In the genomic region with DNA sequence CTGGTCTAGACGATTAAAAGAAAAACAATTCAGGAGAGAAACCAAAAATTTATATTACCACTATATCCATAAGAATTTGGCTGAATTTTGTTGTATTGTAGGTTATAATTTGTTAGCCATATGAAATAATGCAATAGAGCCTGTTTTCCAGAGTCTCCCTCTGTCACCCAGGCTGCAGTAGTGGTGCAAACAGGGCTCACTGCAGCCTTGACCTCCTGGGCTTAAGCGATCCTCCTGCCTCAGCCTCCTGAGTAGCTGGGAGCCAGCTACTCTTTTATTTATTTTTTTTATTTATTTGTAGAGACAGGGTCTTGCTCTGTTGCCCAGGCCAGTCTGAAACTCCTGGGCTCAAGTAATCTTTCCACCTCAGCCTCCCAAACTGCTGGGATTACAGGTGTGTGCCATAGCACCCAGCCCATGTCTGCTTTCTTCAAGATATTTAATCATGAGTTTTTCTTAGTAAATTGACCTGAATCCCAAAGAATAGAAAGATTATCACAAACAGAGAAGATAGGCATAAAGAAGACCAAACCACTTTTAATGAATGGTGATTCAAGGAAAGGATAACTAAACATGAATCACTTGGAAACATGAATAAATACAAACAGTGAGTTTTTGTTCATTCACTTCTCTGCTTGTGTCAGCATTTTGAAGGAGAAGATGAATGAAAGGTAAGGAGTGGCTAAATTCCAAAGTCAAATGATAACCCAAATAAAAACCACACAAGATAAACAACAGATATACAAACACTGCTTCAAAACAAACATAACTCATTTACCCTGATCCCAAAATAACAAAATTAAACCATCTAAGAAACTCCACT, we compare ENCODE assay signal across 22 cellular contexts.
DNase-seq lines count a peak whose midpoint lies in the region; ATAC-seq, FAIRE-seq and TF ChIP-seq lines count a peak whose summit lies in the region.
"Had no signal": no experiment of that assay in that cellular context is flagged by ENCODE, and none has a peak within 500 bp of the region (broad histone marks: within the 10 kb centered on the region; RNA-seq: fewer than 3 reads in every experiment).

No MANE protein-coding gene starts in this region.

- no peak overlapping the region for H3K14ac ChIP-seq in H9 (ENCODE audit: insufficient read depth, low read length)

- no peak overlapping the region for H2BK20ac ChIP-seq in H9 (ENCODE audit: low read depth, low read length, poor library complexity, severe bottlenecking)

- H3K4me1 ChIP-seq in H9 (ENCODE audit: insufficient read depth, low read length) (no peaks in the 10 kb centered on the region; the same call in 1 of the 2 replicates), PC-9 (replicated peaks; ENCODE audit: insufficient read depth) (peaks cover 15% of the 10 kb centered on the region; the same call in 1 of the 2 replicates), foreskin keratinocyte (peaks cover 18% of the 10 kb centered on the region)
- H3K4me1 ChIP-seq: BE2C had no signal

- WGBS in H9 (ENCODE audit: extremely low coverage, insufficient read length, low lambda C conversion rate), result no CpG with 5 or more reads among the region's 2 CpGs

- H3K56ac ChIP-seq in H9 (ENCODE audit: insufficient read length, low read depth, low read length), result no peak overlapping the region

- no peak overlapping the region for H2BK12ac ChIP-seq in H9 (ENCODE audit: insufficient read length, low read depth, low read length)

- no peak overlapping the region for H3K4me3 Mint-ChIP-seq in H9
- no peak overlapping the region for H3K4me3 Mint-ChIP-seq in type B pancreatic cell
- H3K4me3 Mint-ChIP-seq: activated CD4-positive, alpha-beta T cell treated with anti-CD3 and anti-CD28 coated beads for 36 hours; activated naive CD8-positive, alpha-beta T cell; activated T-cell treated with anti-CD3 and anti-CD28 coated beads, Interleukin-2, amount 50 U/mL, for 72 hours had no signal

- H2AFZ ChIP-seq in H9 (ENCODE audit: low read length) (no peak overlapping the region), PC-9 (no peak overlapping the region)

- H4K20me1 ChIP-seq in H9 (ENCODE audit: control insufficient read depth, insufficient read depth, insufficient read length), result no peaks in the 10 kb centered on the region
- peaks cover 3% of the 10 kb centered on the region; the same call in 1 of the 2 replicates for H4K20me1 ChIP-seq in PC-9 (ENCODE audit: insufficient read depth)

- H3K36me3 Mint-ChIP-seq in H9 (ENCODE audit: insufficient read depth in 1 of 3, low read depth in 3 of 3) (no peaks in the 10 kb centered on the region), type B pancreatic cell (no peaks in the 10 kb centered on the region)
- H3K36me3 Mint-ChIP-seq: activated naive CD8-positive, alpha-beta T cell had no signal

- ATAC-seq in foreskin keratinocyte, result peak; percentile 85
- ATAC-seq: activated CD4-positive, alpha-beta T cell treated with anti-CD3 and anti-CD28 coated beads for 36 hours; activated T-cell treated with anti-CD3 and anti-CD28 coated beads, Interleukin-2, amount 50 U/mL, for 72 hours; psoas muscle; Right ventricle myocardium inferior had no signal

- no peak overlapping the region for H4K8ac ChIP-seq in H9 (replicated peaks; ENCODE audit: insufficient read length, low read depth, low read length)

- no peak overlapping the region for H3K4me2 ChIP-seq in H9 (ENCODE audit: insufficient read depth, insufficient read length, low read length)
- H3K4me2 ChIP-seq in PC-9, result no peak overlapping the region

- H4K5ac ChIP-seq in H9 (ENCODE audit: insufficient read length, low read depth, low read length), result no peak overlapping the region

- no peaks in the 10 kb centered on the region for H3K9me3 Mint-ChIP-seq in H9
- no peaks in the 10 kb centered on the region for H3K9me3 Mint-ChIP-seq in type B pancreatic cell
- H3K9me3 Mint-ChIP-seq: activated T-cell treated with anti-CD3 and anti-CD28 coated beads, Interleukin-2, amount 50 U/mL, for 72 hours had no signal

- no peaks in the 10 kb centered on the region for H3K27me3 ChIP-seq in H9 (ENCODE audit: insufficient read depth, low read length)
- H3K27me3 ChIP-seq in PC-9 (ENCODE audit: insufficient read depth, low read depth), result no peaks in the 10 kb centered on the region
- H3K27me3 ChIP-seq in foreskin keratinocyte, result no peaks in the 10 kb centered on the region
- H3K27me3 ChIP-seq: BE2C, stomach had no signal

- H2BK120ac ChIP-seq in H9 (ENCODE audit: low read depth, low read length, poor library complexity, severe bottlenecking), result no peak overlapping the region

- H3K79me1 ChIP-seq in H9 (ENCODE audit: insufficient read depth, low read depth, low read length, poor library complexity, severe bottlenecking), result no peaks in the 10 kb centered on the region

- no peak overlapping the region for H2AK5ac ChIP-seq in H9 (ENCODE audit: insufficient read length, low read length)

- intact Hi-C loops in PC-9 (cut with micrococcal nuclease; ENCODE audit: unreplicated experiment), result no loop called here

- no peak for FAIRE-seq in HTR-8/SVneo (lab: Jason Lieb, UNC)
- FAIRE-seq: G401.6 had no signal

- POLR2A ChIA-PET in PC-9 (lab: Charles Lee; ENCODE audit: unreplicated experiment), result no interaction called here

- H3K23me2 ChIP-seq in H9 (ENCODE audit: insufficient read length, low read depth, low read length, poor library complexity, severe bottlenecking), result no peaks in the 10 kb centered on the region

- no peaks in the 10 kb centered on the region for H3K9me2 ChIP-seq in PC-9 (ENCODE audit: insufficient read depth)

- peaks cover 4 to 37% of the 10 kb centered on the region in 2 experiments; a peak in 3 of 4 replicates for H3K4me1 Mint-ChIP-seq in H9
- H3K4me1 Mint-ChIP-seq in type B pancreatic cell (ENCODE audit: unreplicated experiment), result peaks cover 18% of the 10 kb centered on the region

- H2BK15ac ChIP-seq in H9 (ENCODE audit: low read depth, low read length), result no peak overlapping the region

- H3K27me3 Mint-ChIP-seq in H9 (ENCODE audit: low read depth) (no peaks in the 10 kb centered on the region), type B pancreatic cell (no peaks in the 10 kb centered on the region)
- H3K27me3 Mint-ChIP-seq: activated CD4-positive, alpha-beta T cell treated with anti-CD3 and anti-CD28 coated beads for 36 hours had no signal

- H3K36me3 ChIP-seq in PC-9 (ENCODE audit: low read depth), result no peaks in the 10 kb centered on the region
- H3K36me3 ChIP-seq: BE2C, left ventricle myocardium inferior, stomach had no signal

- no peak overlapping the region for H2BK5ac ChIP-seq in H9 (ENCODE audit: insufficient read length, low read length)

- TF ChIP-seq CTCF in H9 (conservative IDR thresholded peaks at IDR 0.05), result no peak
- no peak for TF ChIP-seq CTCF in PC-9 (conservative IDR thresholded peaks at IDR 0.05)
- no peak for TF ChIP-seq CTCF in foreskin keratinocyte (conservative IDR thresholded peaks at IDR 0.05)
- TF ChIP-seq CTCF in type B pancreatic cell (conservative IDR thresholded peaks at IDR 0.05), result no peak

- H3T11ph ChIP-seq in H9 (ENCODE audit: low read length), result no peak overlapping the region

- no peaks in the 10 kb centered on the region; the same call in 1 of the 2 replicates for H3F3A ChIP-seq in PC-9 (ENCODE audit: insufficient read depth, low read depth)

- no peak overlapping the region for H3K9ac ChIP-seq in H9 (ENCODE audit: extremely low read depth, insufficient read length, low read length)

- DNase-seq in H9 (no peak), PC-9 (no peak), foreskin keratinocyte (peak; percentile 56 to 73), type B pancreatic cell (ENCODE audit: extremely low spot score, unreplicated experiment) (no peak), activated gamma-delta T cell (lab: John Stamatoyannopoulos, UW) (no peak), HTR-8/SVneo (ENCODE audit: insufficient read length, low spot score) (no peak), dedifferentiated amniotic fluid mesenchymal stem cell (ENCODE audit: extremely low spot score) (no peak)
- DNase-seq: activated CD4-positive, alpha-beta T cell treated with anti-CD3 and anti-CD28 coated beads for 36 hours; activated T-cell treated with anti-CD3 and anti-CD28 coated beads, Interleukin-2, amount 50 U/mL, for 72 hours; BE2C; effector CD4-positive, alpha-beta T cell; left ventricle myocardium inferior; NCI-H1105 treated with DMSO at 0.1 percent for 48 hours; NCI-H2107; NCI-H510A treated with DMSO at 0.1 percent for 48 hours; psoas muscle; stimulated activated CD4-positive, alpha-beta T cell treated with anti-CD3 and anti-CD28 coated beads, Interleukin-2, amount 100 ng/mL, for 48 hours; stomach; trophoblast cell had no signal

- CTCF ChIA-PET in PC-9 (lab: Charles Lee), result no interaction called here

- H3K23ac ChIP-seq in H9 (ENCODE audit: insufficient read length, low read depth, low read length), result no peak overlapping the region

- no peak overlapping the region for H3K18ac ChIP-seq in H9 (ENCODE audit: insufficient read length, low read depth, low read length)

- H3K4ac ChIP-seq in H9 (ENCODE audit: low read depth, low read length), result no peak overlapping the region

- H3K79me2 ChIP-seq in H9 (ENCODE audit: insufficient read depth, low read length) (no peaks in the 10 kb centered on the region), PC-9 (ENCODE audit: low read depth) (peaks cover 14% of the 10 kb centered on the region; the same call in 1 of the 2 replicates)

- no peak overlapping the region for H3K4me3 ChIP-seq in PC-9
- H3K4me3 ChIP-seq: left ventricle myocardium inferior, psoas muscle, stomach had no signal

- no TSS peak for BruUV-seq in PC-9 (replicated peaks; lab: Mats Ljungman, UMichigan)

- no peak overlapping the region for H4K91ac ChIP-seq in H9 (ENCODE audit: insufficient read length, low read depth, low read length)

- H3K9me3 ChIP-seq in H9 (ENCODE audit: control insufficient read depth, low read depth, low read length), result no peaks in the 10 kb centered on the region
- no peaks in the 10 kb centered on the region for H3K9me3 ChIP-seq in PC-9 (ENCODE audit: insufficient read depth, low read depth)
- H3K9me3 ChIP-seq: BE2C, left ventricle myocardium inferior, psoas muscle, stomach had no signal

- peak overlapping the region in 2 of 3 experiments; percentile 31 to 55; a peak in 2 of 7 replicates for H3K27ac Mint-ChIP-seq in H9
- H3K27ac Mint-ChIP-seq in type B pancreatic cell, result peak overlapping the region; percentile 91
- H3K27ac Mint-ChIP-seq: activated CD4-positive, alpha-beta T cell treated with anti-CD3 and anti-CD28 coated beads for 36 hours; activated naive CD8-positive, alpha-beta T cell; activated T-cell treated with anti-CD3 and anti-CD28 coated beads, Interleukin-2, amount 50 U/mL, for 72 hours had no signal

- H3K27ac ChIP-seq in H9 (ENCODE audit: insufficient read length, low read depth, low read length), result no peak overlapping the region
- H3K27ac ChIP-seq in PC-9, result peak overlapping the region; percentile 24; the same call in 1 of the 2 replicates
- peak overlapping the region; percentile 74 for H3K27ac ChIP-seq in foreskin keratinocyte
- H3K27ac ChIP-seq: left ventricle myocardium inferior, psoas muscle had no signal

Comparison
In these comparisons a context has a peak if more than half of its experiments do, and no peak if none do; other contexts are left out.
1. DNase-seq: peak in foreskin keratinocyte (2 of 2); none in H9 (single experiment), PC-9 (0 of 2), type B pancreatic cell (single experiment), activated gamma-delta T cell (single experiment), HTR-8/SVneo (single experiment) and dedifferentiated amniotic fluid mesenchymal stem cell (single experiment).